Comparison of ENCODE assay signal across 1 cellular context in the genomic region with DNA sequence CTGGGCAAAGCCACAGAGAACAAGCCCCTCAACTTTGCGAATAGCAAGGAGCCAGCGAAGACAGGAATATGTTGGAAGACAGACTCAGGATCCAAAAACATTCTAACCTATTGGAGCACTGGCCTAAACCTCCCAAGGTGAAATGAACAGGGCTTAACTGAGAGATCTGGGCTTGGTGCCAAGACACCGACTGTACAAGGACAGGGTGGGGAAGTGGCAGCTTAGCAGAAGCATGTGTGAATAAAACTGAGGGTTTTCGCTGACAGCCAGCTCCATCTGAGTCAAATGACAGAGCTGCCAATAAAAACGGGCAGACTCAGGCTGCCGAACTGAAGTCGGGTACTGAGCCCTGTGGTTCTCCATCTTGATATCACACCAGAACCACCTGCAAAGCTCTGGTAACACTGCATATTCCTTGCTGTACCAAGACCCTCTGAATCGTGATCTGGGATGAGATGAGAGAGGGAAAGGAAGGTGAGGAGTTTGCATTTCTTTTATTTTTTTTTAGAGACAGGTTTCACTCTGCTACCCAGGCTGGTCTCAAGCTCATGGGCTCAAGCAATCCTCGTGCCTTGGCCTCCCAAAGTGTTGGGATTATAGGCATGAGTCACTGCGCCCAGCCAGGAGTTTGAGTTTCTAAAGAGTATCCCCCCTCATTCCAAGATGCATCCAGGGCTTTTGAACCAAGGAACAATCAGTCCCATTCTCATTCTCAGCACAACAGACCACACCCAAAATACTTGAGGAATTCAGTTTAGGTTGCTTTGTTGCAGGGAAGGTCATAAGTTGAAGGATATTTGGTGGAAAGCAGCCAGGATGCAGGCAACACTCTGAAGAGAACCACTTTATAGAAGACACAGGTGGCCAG.
TF ChIP-seq lines count a peak whose summit lies in the region.

No MANE protein-coding gene starts in this region.

TF ChIP-seq in IMR-90, 13 proteins besides CTCF, POLR2A, EP300 and RAD21:
- TF ChIP-seq FOS (IDR thresholded peaks at IDR 0.05; ENCODE audit: low read depth, low read length) (no peak), CHD1 (IDR thresholded peaks at IDR 0.05; ENCODE audit: low read depth, low read length) (no peak), MAFK (IDR thresholded peaks at IDR 0.05; ENCODE audit: low read depth, low read length) (no peak), BHLHE40 (IDR thresholded peaks at IDR 0.05; ENCODE audit: low read depth, low read length) (no peak), MAZ (IDR thresholded peaks at IDR 0.05; ENCODE audit: borderline replicate concordance, low read depth, low read length) (no peak), RCOR1 (IDR thresholded peaks at IDR 0.05; ENCODE audit: insufficient replicate concordance, low read length) (no peak), RFX5 (IDR thresholded peaks at IDR 0.05; ENCODE audit: low read depth, low read length) (no peak), CEBPB (IDR thresholded peaks at IDR 0.05; ENCODE audit: low read depth, low read length) (no peak), MXI1 (IDR thresholded peaks at IDR 0.05; ENCODE audit: borderline replicate concordance, low read depth, low read length) (no peak), NFE2L2 (IDR thresholded peaks at IDR 0.05; ENCODE audit: low read depth, low read length) (no peak), SMC3 (IDR thresholded peaks at IDR 0.05; ENCODE audit: low read depth, low read length) (no peak)
- TF ChIP-seq, protein P1, sequence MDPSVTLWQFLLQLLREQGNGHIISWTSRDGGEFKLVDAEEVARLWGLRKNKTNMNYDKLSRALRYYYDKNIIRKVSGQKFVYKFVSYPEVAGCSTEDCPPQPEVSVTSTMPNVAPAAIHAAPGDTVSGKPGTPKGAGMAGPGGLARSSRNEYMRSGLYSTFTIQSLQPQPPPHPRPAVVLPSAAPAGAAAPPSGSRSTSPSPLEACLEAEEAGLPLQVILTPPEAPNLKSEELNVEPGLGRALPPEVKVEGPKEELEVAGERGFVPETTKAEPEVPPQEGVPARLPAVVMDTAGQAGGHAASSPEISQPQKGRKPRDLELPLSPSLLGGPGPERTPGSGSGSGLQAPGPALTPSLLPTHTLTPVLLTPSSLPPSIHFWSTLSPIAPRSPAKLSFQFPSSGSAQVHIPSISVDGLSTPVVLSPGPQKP (IDR thresholded peaks at IDR 0.05; ENCODE audit: borderline replicate concordance, low read depth, low read length): no peak
- TF ChIP-seq, protein P2, sequence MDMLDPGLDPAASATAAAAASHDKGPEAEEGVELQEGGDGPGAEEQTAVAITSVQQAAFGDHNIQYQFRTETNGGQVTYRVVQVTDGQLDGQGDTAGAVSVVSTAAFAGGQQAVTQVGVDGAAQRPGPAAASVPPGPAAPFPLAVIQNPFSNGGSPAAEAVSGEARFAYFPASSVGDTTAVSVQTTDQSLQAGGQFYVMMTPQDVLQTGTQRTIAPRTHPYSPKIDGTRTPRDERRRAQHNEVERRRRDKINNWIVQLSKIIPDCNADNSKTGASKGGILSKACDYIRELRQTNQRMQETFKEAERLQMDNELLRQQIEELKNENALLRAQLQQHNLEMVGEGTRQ (IDR thresholded peaks at IDR 0.05; ENCODE audit: low read depth, low read length): no peak
